Comparison of ENCODE assay signal across 11 cellular contexts in the genomic region with DNA sequence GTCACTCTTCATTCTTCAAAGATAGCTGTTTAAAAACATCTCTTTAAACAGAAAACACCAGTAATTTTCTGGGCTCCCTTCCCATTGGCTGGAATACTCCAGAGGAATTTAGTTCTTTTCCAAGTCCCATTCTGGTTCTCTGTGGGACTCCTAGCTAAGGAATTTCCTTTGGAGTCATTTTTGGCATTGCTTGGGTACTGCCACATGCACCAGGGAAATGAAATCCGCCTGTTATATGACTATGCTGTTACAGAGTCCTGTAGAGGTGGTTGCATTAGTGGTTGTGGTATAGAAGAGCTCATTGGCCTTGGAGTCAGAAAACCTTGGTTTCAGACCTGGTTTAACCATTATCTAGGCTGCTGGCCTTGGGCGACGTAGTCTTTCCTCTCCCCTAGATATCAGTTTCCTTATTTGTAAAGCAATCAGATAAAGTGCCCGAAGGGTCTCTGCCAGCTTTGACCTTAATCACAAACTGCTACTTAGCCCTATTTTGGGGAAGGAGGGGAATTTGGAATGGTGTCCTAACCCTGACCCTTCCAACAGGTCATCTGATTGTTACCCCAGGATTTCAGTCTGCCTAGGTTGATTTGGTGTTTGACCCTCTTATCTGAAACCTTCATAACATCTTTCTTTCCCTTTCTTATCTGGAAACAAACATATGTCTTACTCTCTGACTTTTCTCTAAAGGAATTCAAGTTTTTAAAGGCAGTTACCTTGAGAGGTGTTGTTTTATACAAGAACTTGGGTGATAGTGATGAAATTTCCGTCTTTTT. TPM values are rescaled to one million over a fixed set of nuclear protein-coding genes. Genes with fewer than 3 reads are reported as not detected.
DNase-seq lines count a peak whose midpoint lies in the region; ATAC-seq, FAIRE-seq and TF ChIP-seq lines count a peak whose summit lies in the region.
"Had no signal": no experiment of that assay in that cellular context is flagged by ENCODE, and none has a peak within 500 bp of the region (broad histone marks: within the 10 kb centered on the region; RNA-seq: fewer than 3 reads in every experiment).

No MANE protein-coding gene starts in this region.

- H3K79me2 ChIP-seq in H1 (ENCODE audit: control insufficient read depth in 1 of 2, insufficient read depth in 2 of 2, low read length in 2 of 2), result no peaks in the 10 kb centered on the region

- WGBS in H1 (ENCODE audit: extremely low coverage in 1 of 2, insufficient coverage in 1 of 2, insufficient read length in 1 of 2, insufficient replicate concordance in 2 of 2, low coverage in 1 of 2, low lambda C conversion rate in 2 of 2, missing lambda C conversion rate in 1 of 2), 2 experiments, result 68% methylated on average over 5 of the region's 5 CpGs; no CpG with 5 or more reads in 1 of the 2 experiments

- H3K18ac ChIP-seq in H1 (ENCODE audit: extremely low read depth, low read length), result peak overlapping the region; percentile 60; the same call in 1 of the 2 replicates

- H3K4ac ChIP-seq in H1 (replicated peaks; ENCODE audit: insufficient read length, low read depth, low read length), result no peak overlapping the region

- FAIRE-seq in H1 (lab: Jason Lieb, UNC), result peak; percentile 65

- H3K9me3 ChIP-seq in H1 (ENCODE audit: insufficient read depth in 2 of 2, low read depth in 1 of 2, low read length in 1 of 2), result peaks cover 17% of the 10 kb centered on the region in 2 experiments
- H3K9me3 ChIP-seq in CD4-positive, alpha-beta T cell (ENCODE audit: control insufficient read depth, low read length), result no peaks in the 10 kb centered on the region

- TF ChIP-seq POLR2A in H1 (IDR thresholded peaks at IDR 0.05; ENCODE audit: control extremely low read depth in 1 of 2, low read depth in 2 of 2, low read length in 2 of 2), result no peak

- H3K4me3 Mint-ChIP-seq in osteocyte (ENCODE audit: unreplicated experiment) (no peak overlapping the region), type B pancreatic cell (no peak overlapping the region)
- no peak overlapping the region for H3K4me3 Mint-ChIP-seq in CD4-positive, alpha-beta T cell

- H4K8ac ChIP-seq in H1 (ENCODE audit: extremely low read depth, insufficient read depth, low read length), result no peak overlapping the region

- intact Hi-C loops in CD4-positive, alpha-beta T cell (cut with DNase I, micrococcal nuclease), result no loop called here

- no peak for TF ChIP-seq EP300 in H1 (IDR thresholded peaks at IDR 0.05; ENCODE audit: borderline replicate concordance in 1 of 2, low read depth in 2 of 2, low read length in 2 of 2)

- CTCF ChIA-PET in H1 (lab: Charles Lee; ENCODE audit: partially characterized antibody), result interaction anchor here (1.0 to 2.8 kb wide), 12 partner anchors 9 to 468 kb away, joined by 3 to 23 read pairs (median 4); no protein-coding TSS in a partner anchor
- CTCF ChIA-PET in CD4-positive, alpha-beta T cell (lab: Charles Lee), result interaction anchor here (0.7 to 1.0 kb wide), 2 partner anchors 14 to 384 kb away, joined by 3 read pairs; no protein-coding TSS in a partner anchor

- H4K91ac ChIP-seq in H1 (replicated peaks; ENCODE audit: insufficient read length, low read length), result peak overlapping the region; percentile 20

- H3K27me3 ChIP-seq in H1 (replicated peaks in 1 of 4; ENCODE audit: control insufficient read depth in 3 of 4, extremely low read depth in 1 of 4, insufficient read depth in 3 of 4, low read length in 3 of 4), result no peaks in the 10 kb centered on the region
- H3K27me3 ChIP-seq in CD4-positive, alpha-beta T cell (ENCODE audit: control insufficient read depth, insufficient read depth, low read length), result no peaks in the 10 kb centered on the region

- H3K27ac Mint-ChIP-seq in osteocyte (ENCODE audit: unreplicated experiment) (peak overlapping the region; percentile 67), type B pancreatic cell (no peak overlapping the region)
- H3K27ac Mint-ChIP-seq in CD4-positive, alpha-beta T cell, result no peak overlapping the region

- H2BK5ac ChIP-seq in H1 (ENCODE audit: low read depth, low read length), result peak overlapping the region; percentile 57; the same call in 1 of the 2 replicates

- H2AFZ ChIP-seq in H1 (ENCODE audit: low read length), result no peak overlapping the region

- H3K36me3 ChIP-seq in H1 (ENCODE audit: control insufficient read depth in 2 of 4, insufficient read depth in 4 of 4, low read length in 3 of 4), result peaks cover 0 to 9% (median 2%) of the 10 kb centered on the region in 4 experiments; a peak in 2 of 8 replicates

- H2BK12ac ChIP-seq in H1 (ENCODE audit: low read depth, low read length), result no peak overlapping the region; the same call in 1 of the 2 replicates

- H3K56ac ChIP-seq in H1 (replicated peaks; ENCODE audit: insufficient read length, low read depth, low read length), result no peak overlapping the region

- H3K36me3 Mint-ChIP-seq in osteocyte (ENCODE audit: unreplicated experiment) (no peaks in the 10 kb centered on the region), type B pancreatic cell (no peaks in the 10 kb centered on the region)
- H3K36me3 Mint-ChIP-seq in CD4-positive, alpha-beta T cell (ENCODE audit: low read depth), result no peaks in the 10 kb centered on the region

- no peak for DNase-seq in H1 (ENCODE audit: low read depth in 1 of 2, low spot score in 2 of 2)
- DNase-seq in osteocyte (ENCODE audit: extremely low spot score, unreplicated experiment), result no peak
- no peak for DNase-seq in CD4-positive, alpha-beta T cell
- DNase-seq in type B pancreatic cell (ENCODE audit: extremely low spot score, unreplicated experiment), result no peak
- no peak for DNase-seq in NCI-H2227 (lab: John Stamatoyannopoulos, UW; ENCODE audit: unreplicated experiment)
- no peak for DNase-seq in activated naive CD4-positive, alpha-beta T cell (lab: John Stamatoyannopoulos, UW)
- DNase-seq: activated gamma-delta T cell treated with Interleukin-2 at 50 U/mL for 16 hours; stimulated activated CD4-positive, alpha-beta T cell treated with anti-CD3 and anti-CD28 coated beads, Interleukin-2, amount 100 ng/mL, for 48 hours had no signal

- H3K27me3 Mint-ChIP-seq in osteocyte (ENCODE audit: unreplicated experiment), result peaks cover 2% of the 10 kb centered on the region
- H3K27me3 Mint-ChIP-seq in CD4-positive, alpha-beta T cell, result no peaks in the 10 kb centered on the region
- peaks cover 14% of the 10 kb centered on the region for H3K27me3 Mint-ChIP-seq in type B pancreatic cell

- H4K20me1 ChIP-seq in H1 (replicated peaks in 1 of 2; ENCODE audit: control insufficient read depth in 1 of 2, insufficient read depth in 2 of 2, low read length in 2 of 2), result no peaks in the 10 kb centered on the region

- H3K79me1 ChIP-seq in H1 (ENCODE audit: low read depth, low read length), result no peaks in the 10 kb centered on the region

- peak overlapping the region; percentile 18 to 41; a peak in 1 of 4 replicates for H3K4me2 ChIP-seq in H1 (ENCODE audit: insufficient read depth in 1 of 2, low read depth in 2 of 2, low read length in 2 of 2)

- H3K9me3 Mint-ChIP-seq in osteocyte (ENCODE audit: unreplicated experiment) (no peaks in the 10 kb centered on the region), type B pancreatic cell (peaks cover 7% of the 10 kb centered on the region)
- H3K9me3 Mint-ChIP-seq in CD4-positive, alpha-beta T cell, result no peaks in the 10 kb centered on the region

- no peak overlapping the region for H3K27ac ChIP-seq in H1 (ENCODE audit: low read depth, low read length)
- H3K27ac ChIP-seq in CD4-positive, alpha-beta T cell (ENCODE audit: low read depth, low read length), result no peak overlapping the region

- H3K14ac ChIP-seq in H1 (ENCODE audit: insufficient read length), result no peak overlapping the region

- POLR2A ChIA-PET in H1 (lab: Charles Lee; ENCODE audit: partially characterized antibody), result interaction anchor here (1.6 to 2.1 kb wide), 5 partner anchors 9 to 65 kb away, joined by 5 to 12 read pairs (median 6); no protein-coding TSS in a partner anchor
- POLR2A ChIA-PET in CD4-positive, alpha-beta T cell (lab: Charles Lee), result no interaction called here

- no peak overlapping the region for H2BK15ac ChIP-seq in H1 (ENCODE audit: low read length)

- no peak overlapping the region for H3K9ac ChIP-seq in H1 (replicated peaks in 1 of 4; ENCODE audit: extremely low read depth in 1 of 4, low read depth in 3 of 4, low read length in 3 of 4)

- ATAC-seq in GM18517 (IDR thresholded peaks at IDR 0.05; ENCODE audit: unreplicated experiment) (peak; percentile 74), HG03097 (IDR thresholded peaks at IDR 0.05; ENCODE audit: low FRiP score, unreplicated experiment) (peak; percentile 98)
- no peak for ATAC-seq in CD4-positive, alpha-beta T cell (ENCODE audit: poor library complexity)

- no peaks in the 10 kb centered on the region for H3K23me2 ChIP-seq in H1 (ENCODE audit: low read depth, low read length)

- H3K4me1 Mint-ChIP-seq in osteocyte (ENCODE audit: unreplicated experiment) (peaks cover 38% of the 10 kb centered on the region), type B pancreatic cell (ENCODE audit: unreplicated experiment) (no peaks in the 10 kb centered on the region)
- no peaks in the 10 kb centered on the region for H3K4me1 Mint-ChIP-seq in CD4-positive, alpha-beta T cell (ENCODE audit: low read depth)

- no peak overlapping the region for H3K4me3 ChIP-seq in H1 (ENCODE audit: extremely low read depth in 1 of 4, insufficient read depth in 2 of 4, low read depth in 3 of 4, low read length in 4 of 4)

- H3K4me1 ChIP-seq in H1 (replicated peaks in 1 of 4; ENCODE audit: control insufficient read depth in 3 of 4, insufficient read depth in 4 of 4, low read length in 3 of 4), result peaks cover 3 to 14% (median 7%) of the 10 kb centered on the region in 4 experiments; a peak in 4 of 7 replicates

- H2BK20ac ChIP-seq in H1 (ENCODE audit: low read length), result peak overlapping the region; percentile 16; the same call in 1 of the 2 replicates

- no peak overlapping the region for H2AK5ac ChIP-seq in H1 (ENCODE audit: low read depth, low read length)

- H4K5ac ChIP-seq in H1 (ENCODE audit: insufficient read length, low read depth, low read length), result peak overlapping the region; percentile 20

- no peak overlapping the region for H2BK120ac ChIP-seq in H1 (replicated peaks; ENCODE audit: low read depth, low read length)

- TF ChIP-seq RAD21 in H1 (IDR thresholded peaks at IDR 0.05 in 1 of 2, conservative IDR thresholded peaks at IDR 0.05 in 1 of 2; ENCODE audit: low read depth in 2 of 2, low read length in 2 of 2), result no peak

- no peak overlapping the region for H3K23ac ChIP-seq in H1 (ENCODE audit: insufficient read length)

- TF ChIP-seq CTCF in H1 (IDR thresholded peaks at IDR 0.05; ENCODE audit: control extremely low read depth in 1 of 3, insufficient read depth in 1 of 3, low read depth in 1 of 3, low read length in 3 of 3) (no peak), osteocyte (IDR thresholded peaks at IDR 0.05) (no peak), type B pancreatic cell (conservative IDR thresholded peaks at IDR 0.05) (no peak)
- TF ChIP-seq CTCF in CD4-positive, alpha-beta T cell (IDR thresholded peaks at IDR 0.05), result no peak

RNA-seq across cellular contexts. Expression of gene RTP1, which starts 13.5 kb away (rescaled TPM):
- total RNA-seq in H1 (2021; fragmentation: NEBNext Ultra II Directional; extraction: Animal tissue kit (Norgen Biotek cat#: 25700)), result 3.0 and 3.2 TPM in 2 replicates
- 2.1 and 2.9 TPM in 2 replicates for polyA plus RNA-seq in H1 (2011; rRNA removed)
- 2.6 TPM for polyA plus RNA-seq in H1 (2011; cell fraction: cytosol; rRNA removed)
- polyA plus RNA-seq in H1 (2011; cell fraction: nucleus; rRNA removed), result 1.6 TPM
- 2.3 to 4.1 TPM (median 3.1 TPM) in 4 replicates for polyA plus RNA-seq in H1 (2012, experiment 1 of 2)
- 1.4 TPM for polyA plus RNA-seq in H1 (2012, experiment 2 of 2)
- polyA plus RNA-seq in H1 (2013, experiment 1 of 2), result 2.9 TPM
- 2.8 TPM for polyA plus RNA-seq in H1 (2013, experiment 2 of 2)
- 1.8 and 2.0 TPM in 2 replicates for polyA minus RNA-seq in H1 (2011; rRNA and poly(A)+ RNA removed)
- polyA minus RNA-seq in H1 (2011; cell fraction: cytosol; rRNA and poly(A)+ RNA removed), result 2.9 TPM
- polyA minus RNA-seq in H1 (2011; cell fraction: nucleus; rRNA and poly(A)+ RNA removed), result 2.0 TPM
- not detected in 2 replicates for total RNA-seq in osteocyte
- not detected for total RNA-seq in CD4-positive, alpha-beta T cell
- total RNA-seq in type B pancreatic cell (ENCODE audit: low replicate concordance), result not detected in 2 replicates
- total RNA-seq: SK-MEL-5 had no signal
